16 cellular contexts compared by ENCODE assay signal in genomic region chr2:173161040-173161439, GRCh38.
A peak's percentile ranks its signal among the peaks of the same experiment; 100 is the strongest.
DNase-seq lines count a peak whose midpoint lies in the region; ATAC-seq, FAIRE-seq and TF ChIP-seq lines count a peak whose summit lies in the region.
"Had no signal": no experiment of that assay in that cellular context is flagged by ENCODE, and none has a peak within 500 bp of the region (broad histone marks: within the 10 kb centered on the region; RNA-seq: fewer than 3 reads in every experiment).

No MANE protein-coding gene starts in this region.

- FAIRE-seq in H54 (lab: Jason Lieb, UNC) (peak; percentile 69), keratinocyte (lab: Jason Lieb, UNC) (peak; percentile 46), GM12892 (lab: Jason Lieb, UNC) (no peak)
- FAIRE-seq: D721Med, pancreas had no signal

- H3K36me3 ChIP-seq in brain microvascular endothelial cell (replicated peaks) (no peaks in the 10 kb centered on the region), keratinocyte (ENCODE audit: control insufficient read depth in 2 of 2, extremely low read depth in 1 of 2, insufficient read depth in 2 of 2, low read length in 2 of 2) (peaks cover 2 to 4% of the 10 kb centered on the region in 2 experiments), skeletal muscle satellite cell (ENCODE audit: insufficient read depth, low read length) (no peaks in the 10 kb centered on the region)
- H3K36me3 ChIP-seq: pancreas, thoracic aorta had no signal

- peaks cover 24% of the 10 kb centered on the region for H3K79me2 ChIP-seq in keratinocyte (ENCODE audit: control insufficient read depth, insufficient read depth, low read length)

- dilution Hi-C loops in keratinocyte (cut with MboI; ENCODE audit: extremely low pct_ligation_motif_present, low sequenced_read_pairs): no loop called here

- no peak overlapping the region for H3K4me3 ChIP-seq in brain microvascular endothelial cell (ENCODE audit: low read depth, low read length)
- no peak overlapping the region for H3K4me3 ChIP-seq in keratinocyte (ENCODE audit: control insufficient read depth in 2 of 3, extremely low read depth in 1 of 3, insufficient read depth in 2 of 3, low read depth in 1 of 3, low read length in 3 of 3)
- H3K4me3 ChIP-seq in skeletal muscle satellite cell (ENCODE audit: low read length): no peak overlapping the region
- H3K4me3 ChIP-seq: pancreas, thoracic aorta had no signal

- no peaks in the 10 kb centered on the region for H4K20me1 ChIP-seq in keratinocyte (ENCODE audit: control insufficient read depth, extremely low read depth, insufficient read depth, low read length)

- H3K27me3 ChIP-seq in brain microvascular endothelial cell (replicated peaks) (no peaks in the 10 kb centered on the region), keratinocyte (ENCODE audit: control insufficient read depth, extremely low read depth, insufficient read depth, low read length) (no peaks in the 10 kb centered on the region), skeletal muscle satellite cell (ENCODE audit: control insufficient read depth, insufficient read depth, low read length) (no peaks in the 10 kb centered on the region)
- H3K27me3 ChIP-seq: pancreas had no signal

- no peak overlapping the region for H2AFZ ChIP-seq in keratinocyte (ENCODE audit: control insufficient read depth, low read length)

- H3K27ac ChIP-seq in brain microvascular endothelial cell (peak overlapping the region; percentile 95), keratinocyte (ENCODE audit: control insufficient read depth, insufficient read depth, low read length) (peak overlapping the region; percentile 87)
- H3K27ac ChIP-seq: HL-60 had no signal

- TF ChIP-seq CTCF in brain microvascular endothelial cell (IDR thresholded peaks at IDR 0.05; ENCODE audit: low read depth, low read length, missing control alignments): no peak
- TF ChIP-seq CTCF in keratinocyte (optimal IDR thresholded peaks at IDR 0.05 in 1 of 3, IDR thresholded peaks at IDR 0.05 in 1 of 3, conservative IDR thresholded peaks at IDR 0.05 in 1 of 3; ENCODE audit: extremely low read depth in 1 of 3, insufficient read depth in 2 of 3, low read length in 3 of 3): no peak

- peaks cover 32% of the 10 kb centered on the region for H3K4me1 ChIP-seq in keratinocyte (ENCODE audit: control insufficient read depth, extremely low read depth, insufficient read depth, low read length)
- peaks cover 22% of the 10 kb centered on the region for H3K4me1 ChIP-seq in skeletal muscle satellite cell (ENCODE audit: control insufficient read depth, insufficient read depth, low read length)

- H3K9ac ChIP-seq in keratinocyte (ENCODE audit: control insufficient read depth, extremely low read depth, insufficient read depth, low read length): no peak overlapping the region
- no peak overlapping the region for H3K9ac ChIP-seq in skeletal muscle satellite cell (ENCODE audit: low read depth, low read length)

- TF ChIP-seq POLR2A in H54 (IDR thresholded peaks at IDR 0.05; ENCODE audit: low read depth, low read length) (no peak), GM12892 (IDR thresholded peaks at IDR 0.05; ENCODE audit: low read depth, low read length) (no peak)

- no peaks in the 10 kb centered on the region for H3K9me1 ChIP-seq in keratinocyte (ENCODE audit: control insufficient read depth, extremely low read depth, insufficient read depth, low read length)

- DNase-seq in H54 (ENCODE audit: insufficient read length, low spot score) (no peak), brain microvascular endothelial cell (no peak), keratinocyte (ENCODE audit: low read depth, low spot score) (no peak), HuH-7.5 (ENCODE audit: low spot score) (no peak), SK-N-DZ (ENCODE audit: low spot score) (no peak), GM12892 (ENCODE audit: insufficient read length) (no peak)
- DNase-seq: activated gamma-delta T cell, Kasumi-1, NCI-H1436 treated with DMSO at 0.1 percent for 48 hours, NCI-H446, pancreas had no signal

- H3K9me3 ChIP-seq in keratinocyte (ENCODE audit: control insufficient read depth, low read depth, low read length) (peaks cover 2% of the 10 kb centered on the region), skeletal muscle satellite cell (replicated peaks; ENCODE audit: low read length) (no peaks in the 10 kb centered on the region)
- H3K9me3 ChIP-seq: pancreas, thoracic aorta had no signal

- in situ Hi-C loops in brain microvascular endothelial cell (cut with HindIII; ENCODE audit: low pct_ligation_motif_present, low sequenced_read_pairs): no loop called here

- no peak for ATAC-seq in HG03139 (IDR thresholded peaks at IDR 0.05; ENCODE audit: unreplicated experiment)

- H3K4me2 ChIP-seq in keratinocyte (ENCODE audit: control insufficient read depth, extremely low read depth, insufficient read depth, low read depth, low read length) (no peak overlapping the region), skeletal muscle satellite cell (ENCODE audit: low read length) (peak overlapping the region; percentile 38)
